Comparison of ENCODE assay signal across 7 cellular contexts in genomic region chr5:139403418-139403786, GRCh38. TPM values are rescaled to one million over a fixed set of nuclear protein-coding genes. Genes with fewer than 3 reads are reported as not detected.
DNase-seq lines count a peak whose midpoint lies in the region; ATAC-seq, FAIRE-seq and TF ChIP-seq lines count a peak whose summit lies in the region.

No MANE protein-coding gene starts in this region.

- H3K4me1 ChIP-seq in keratinocyte (ENCODE audit: control insufficient read depth, extremely low read depth, insufficient read depth, low read length) (peaks cover 14% of the 10 kb centered on the region), testis (no peaks in the 10 kb centered on the region)

- H3K4me1 Mint-ChIP-seq in activated naive CD8-positive, alpha-beta T cell treated with anti-CD3 and anti-CD28 coated beads for 36 hours: peaks cover 39% of the 10 kb centered on the region

- H3K9me3 ChIP-seq in keratinocyte (ENCODE audit: control insufficient read depth, low read depth, low read length): no peaks in the 10 kb centered on the region
- no peaks in the 10 kb centered on the region for H3K9me3 ChIP-seq in testis

- peak overlapping the region; percentile 91 for H3K9ac ChIP-seq in keratinocyte (ENCODE audit: control insufficient read depth, extremely low read depth, insufficient read depth, low read length)

- H3K79me2 ChIP-seq in keratinocyte (ENCODE audit: control insufficient read depth, insufficient read depth, low read length): no peaks in the 10 kb centered on the region

- peak overlapping the region; percentile 93 for H3K4me3 Mint-ChIP-seq in activated naive CD8-positive, alpha-beta T cell treated with anti-CD3 and anti-CD28 coated beads for 36 hours

- peak; percentile 0 for ATAC-seq in HG03354 (IDR thresholded peaks at IDR 0.05; ENCODE audit: poor library complexity, severe bottlenecking, unreplicated experiment)
- ATAC-seq in GM18519 (IDR thresholded peaks at IDR 0.05; ENCODE audit: low FRiP score, unreplicated experiment): no peak
- ATAC-seq in GM18858 (IDR thresholded peaks at IDR 0.05; ENCODE audit: unreplicated experiment): no peak

- H3K36me3 ChIP-seq in keratinocyte (ENCODE audit: control insufficient read depth in 2 of 2, extremely low read depth in 1 of 2, insufficient read depth in 2 of 2, low read length in 2 of 2): peaks cover 0 to 1% of the 10 kb centered on the region in 2 experiments
- no peaks in the 10 kb centered on the region for H3K36me3 ChIP-seq in testis (ENCODE audit: low read depth, missing control alignments)

- no peaks in the 10 kb centered on the region for H3K27me3 Mint-ChIP-seq in activated naive CD8-positive, alpha-beta T cell treated with anti-CD3 and anti-CD28 coated beads for 36 hours

- H3K4me3 ChIP-seq in keratinocyte (ENCODE audit: control insufficient read depth in 2 of 3, extremely low read depth in 1 of 3, insufficient read depth in 2 of 3, low read depth in 1 of 3, low read length in 3 of 3) (peak overlapping the region; percentile 59 to 86 (median 81)), testis (peak overlapping the region; percentile 57 to 65)

- H3K36me3 Mint-ChIP-seq in activated naive CD8-positive, alpha-beta T cell treated with anti-CD3 and anti-CD28 coated beads for 36 hours: no peaks in the 10 kb centered on the region

- 9 to 13% methylated on average over 6 to 7 of the region's 7 CpGs for WGBS in testis, 2 donors

- peak overlapping the region; percentile 81 for H2AFZ ChIP-seq in keratinocyte (ENCODE audit: control insufficient read depth, low read length)

- peak overlapping the region; percentile 100 for H3K27ac Mint-ChIP-seq in activated naive CD8-positive, alpha-beta T cell treated with anti-CD3 and anti-CD28 coated beads for 36 hours

- H3K27me3 ChIP-seq in keratinocyte (ENCODE audit: control insufficient read depth, extremely low read depth, insufficient read depth, low read length) (no peaks in the 10 kb centered on the region), testis (no peaks in the 10 kb centered on the region)

- H3K27ac ChIP-seq in keratinocyte (ENCODE audit: control insufficient read depth, insufficient read depth, low read length) (peak overlapping the region; percentile 92), testis (peak overlapping the region; percentile 92 to 97)

- dilution Hi-C loops in keratinocyte (cut with MboI; ENCODE audit: extremely low pct_ligation_motif_present, low sequenced_read_pairs): no loop called here

- FAIRE-seq in keratinocyte (lab: Jason Lieb, UNC): no peak

- DNase-seq in activated naive CD8-positive, alpha-beta T cell treated with anti-CD3 and anti-CD28 coated beads for 36 hours: no peak
- no peak for DNase-seq in keratinocyte (ENCODE audit: low read depth, low spot score)
- no peak for DNase-seq in testis
- DNase-seq in NK-92 (lab: John Stamatoyannopoulos, UW; ENCODE audit: unreplicated experiment): no peak

- no peaks in the 10 kb centered on the region for H3K9me3 Mint-ChIP-seq in activated naive CD8-positive, alpha-beta T cell treated with anti-CD3 and anti-CD28 coated beads for 36 hours

- no peaks in the 10 kb centered on the region for H3K9me1 ChIP-seq in keratinocyte (ENCODE audit: control insufficient read depth, extremely low read depth, insufficient read depth, low read length)

- H3K4me2 ChIP-seq in keratinocyte (ENCODE audit: control insufficient read depth, extremely low read depth, insufficient read depth, low read depth, low read length): peak overlapping the region; percentile 98

- no peak for TF ChIP-seq POLR2A in testis (IDR thresholded peaks at IDR 0.05)

- TF ChIP-seq CTCF in keratinocyte (optimal IDR thresholded peaks at IDR 0.05 in 1 of 3, IDR thresholded peaks at IDR 0.05 in 1 of 3, conservative IDR thresholded peaks at IDR 0.05 in 1 of 3; ENCODE audit: extremely low read depth in 1 of 3, insufficient read depth in 2 of 3, low read length in 3 of 3) (no peak), testis (IDR thresholded peaks at IDR 0.05) (no peak)

- H4K20me1 ChIP-seq in keratinocyte (ENCODE audit: control insufficient read depth, extremely low read depth, insufficient read depth, low read length): no peaks in the 10 kb centered on the region

- intact Hi-C loops in testis (cut with DNase I; ENCODE audit: low total_unique reads): no loop called here

RNA-seq across cellular contexts. Expression of gene SPATA24, which starts 0.5 kb away (rescaled TPM):
- 1 to 10 TPM; 2.2 to 4.0 TPM for total RNA-seq in activated naive CD8-positive, alpha-beta T cell treated with anti-CD3 and anti-CD28 coated beads for 36 hours
- polyA plus RNA-seq in keratinocyte (2.7 to 4.9 TPM (median 4.0 TPM) in 3 replicates), testis (ENCODE audit: insufficient read depth, low read depth, low replicate concordance) (185 TPM)
- polyA plus RNA-seq in keratinocyte (2011; ENCODE audit: low read depth): 0.67 TPM
- 2.4 and 2.6 TPM in 2 replicates for polyA plus RNA-seq in keratinocyte (2011; cell fraction: cytosol; rRNA removed)
- polyA plus RNA-seq in keratinocyte (2011; cell fraction: nucleus; rRNA removed): 2.6 TPM in 2 replicates
- polyA plus RNA-seq in keratinocyte (2012; ENCODE audit: low replicate concordance): 1.9 and 6.4 TPM in 2 replicates
- 0.99 to 1.9 TPM (median 1.9 TPM) in 3 replicates for polyA minus RNA-seq in keratinocyte
- not detected for polyA minus RNA-seq in keratinocyte (2011; cell fraction: cytosol; rRNA and poly(A)+ RNA removed)
- polyA minus RNA-seq in keratinocyte (2011; cell fraction: nucleus; rRNA and poly(A)+ RNA removed): 1.2 and 2.1 TPM in 2 replicates
- total RNA-seq in testis: 10 to 100 TPM; 45.2 to 94.6 TPM

RNA-seq across cellular contexts. Expression of gene PROB1, which starts 8.5 kb away (rescaled TPM):
- total RNA-seq in activated naive CD8-positive, alpha-beta T cell treated with anti-CD3 and anti-CD28 coated beads for 36 hours: 1 to 10 TPM; 5.5 to 6.2 TPM
- polyA plus RNA-seq in keratinocyte (0.22 to 0.32 TPM (median 0.26 TPM) in 3 replicates), testis (ENCODE audit: insufficient read depth, low read depth, low replicate concordance) (1.5 TPM)
- 0.06 TPM for polyA plus RNA-seq in keratinocyte (2011; ENCODE audit: low read depth)
- 0.10 and 0.18 TPM in 2 replicates for polyA plus RNA-seq in keratinocyte (2011; cell fraction: cytosol; rRNA removed)
- polyA plus RNA-seq in keratinocyte (2011; cell fraction: nucleus; rRNA removed): 0.37 and 0.48 TPM in 2 replicates
- 0.16 and 1.2 TPM in 2 replicates for polyA plus RNA-seq in keratinocyte (2012; ENCODE audit: low replicate concordance)
- 0.10 to 0.33 TPM (median 0.16 TPM) in 3 replicates for polyA minus RNA-seq in keratinocyte
- polyA minus RNA-seq in keratinocyte (2011; cell fraction: cytosol; rRNA and poly(A)+ RNA removed): 0.38 TPM
- polyA minus RNA-seq in keratinocyte (2011; cell fraction: nucleus; rRNA and poly(A)+ RNA removed): 0.42 and 0.47 TPM in 2 replicates
- total RNA-seq in testis: 1 to 10 TPM; 2.7 to 3.6 TPM

RNA-seq across cellular contexts. Expression of gene MZB1, which starts 13.7 kb away (rescaled TPM):
- 10 to 100 TPM; 10.4 to 10.6 TPM for total RNA-seq in activated naive CD8-positive, alpha-beta T cell treated with anti-CD3 and anti-CD28 coated beads for 36 hours
- polyA plus RNA-seq in keratinocyte (0.13 to 0.27 TPM in 2 of 3 replicates, not detected in the other), testis (ENCODE audit: insufficient read depth, low read depth, low replicate concordance) (6.0 TPM)
- not detected for polyA plus RNA-seq in keratinocyte (2011; ENCODE audit: low read depth)
- polyA plus RNA-seq in keratinocyte (2011; cell fraction: cytosol; rRNA removed): not detected in 2 replicates
- polyA plus RNA-seq in keratinocyte (2011; cell fraction: nucleus; rRNA removed): 0.09 and 0.10 TPM in 2 replicates
- polyA plus RNA-seq in keratinocyte (2012; ENCODE audit: low replicate concordance): 0.13 TPM in 1 of 2 replicates, not detected in the other
- polyA minus RNA-seq in keratinocyte: 0.22 to 0.46 TPM in 2 of 3 replicates, not detected in the other
- polyA minus RNA-seq in keratinocyte (2011; cell fraction: cytosol; rRNA and poly(A)+ RNA removed): not detected
- 0.42 TPM in 1 of 2 replicates, not detected in the other for polyA minus RNA-seq in keratinocyte (2011; cell fraction: nucleus; rRNA and poly(A)+ RNA removed)
- total RNA-seq in testis: under 1 TPM; 0.31 to 0.94 TPM

RNA-seq across cellular contexts. Expression of gene SLC23A1, which starts 20.3 kb away (rescaled TPM):
- not detected for total RNA-seq in activated naive CD8-positive, alpha-beta T cell treated with anti-CD3 and anti-CD28 coated beads for 36 hours
- polyA plus RNA-seq in keratinocyte (0.03 TPM in 1 of 3 replicates, not detected in the others), testis (ENCODE audit: insufficient read depth, low read depth, low replicate concordance) (0.34 TPM)
- not detected for polyA plus RNA-seq in keratinocyte (2011; ENCODE audit: low read depth)
- polyA plus RNA-seq in keratinocyte (2011; cell fraction: cytosol; rRNA removed): not detected in 2 replicates
- polyA plus RNA-seq in keratinocyte (2011; cell fraction: nucleus; rRNA removed): not detected in 2 replicates
- 0.06 TPM in 1 of 2 replicates, not detected in the other for polyA plus RNA-seq in keratinocyte (2012; ENCODE audit: low replicate concordance)
- polyA minus RNA-seq in keratinocyte: not detected in 3 replicates
- not detected for polyA minus RNA-seq in keratinocyte (2011; cell fraction: cytosol; rRNA and poly(A)+ RNA removed)
- not detected in 2 replicates for polyA minus RNA-seq in keratinocyte (2011; cell fraction: nucleus; rRNA and poly(A)+ RNA removed)
- total RNA-seq in testis: not detected

RNA-seq across cellular contexts. Expression of gene DNAJC18, which starts 35.9 kb away (rescaled TPM):
- total RNA-seq in activated naive CD8-positive, alpha-beta T cell treated with anti-CD3 and anti-CD28 coated beads for 36 hours: 10 to 100 TPM; 20.5 to 21.8 TPM
- polyA plus RNA-seq in keratinocyte: 3.0 to 6.6 TPM (median 3.6 TPM) in 3 replicates
- 1.7 TPM for polyA plus RNA-seq in keratinocyte (2011; ENCODE audit: low read depth)
- 2.0 and 3.6 TPM in 2 replicates for polyA plus RNA-seq in keratinocyte (2011; cell fraction: cytosol; rRNA removed)
- 4.3 TPM in 2 replicates for polyA plus RNA-seq in keratinocyte (2011; cell fraction: nucleus; rRNA removed)
- polyA plus RNA-seq in keratinocyte (2012; ENCODE audit: low replicate concordance): 0.79 and 4.7 TPM in 2 replicates
- polyA minus RNA-seq in keratinocyte: 1.1 to 2.7 TPM (median 2.7 TPM) in 3 replicates
- 4.6 TPM for polyA minus RNA-seq in keratinocyte (2011; cell fraction: cytosol; rRNA and poly(A)+ RNA removed)
- polyA minus RNA-seq in keratinocyte (2011; cell fraction: nucleus; rRNA and poly(A)+ RNA removed): 1.1 and 3.7 TPM in 2 replicates
- 10 to 100 TPM; 45.0 to 98.3 TPM for total RNA-seq in testis
- polyA plus RNA-seq in testis (ENCODE audit: insufficient read depth, low read depth, low replicate concordance): 283 TPM

Comparison
In these comparisons a context has a peak if more than half of its experiments do, and no peak if none do; other contexts are left out.
1. RNA of gene SPATA24, which starts 0.5 kb away (total RNA-seq): 45.2 to 94.6 TPM in testis; 2.2 to 4.0 TPM in activated naive CD8-positive, alpha-beta T cell treated with anti-CD3 and anti-CD28 coated beads for 36 hours; every median in the first group is over 4 times any median in the second.
2. RNA of gene MZB1, which starts 13.7 kb away (total RNA-seq): 10.4 to 10.6 TPM in activated naive CD8-positive, alpha-beta T cell treated with anti-CD3 and anti-CD28 coated beads for 36 hours; 0.31 to 0.94 TPM in testis; every median in the first group is over 4 times any median in the second.